ENCODE assay signal across 8 cellular contexts in the genomic region with DNA sequence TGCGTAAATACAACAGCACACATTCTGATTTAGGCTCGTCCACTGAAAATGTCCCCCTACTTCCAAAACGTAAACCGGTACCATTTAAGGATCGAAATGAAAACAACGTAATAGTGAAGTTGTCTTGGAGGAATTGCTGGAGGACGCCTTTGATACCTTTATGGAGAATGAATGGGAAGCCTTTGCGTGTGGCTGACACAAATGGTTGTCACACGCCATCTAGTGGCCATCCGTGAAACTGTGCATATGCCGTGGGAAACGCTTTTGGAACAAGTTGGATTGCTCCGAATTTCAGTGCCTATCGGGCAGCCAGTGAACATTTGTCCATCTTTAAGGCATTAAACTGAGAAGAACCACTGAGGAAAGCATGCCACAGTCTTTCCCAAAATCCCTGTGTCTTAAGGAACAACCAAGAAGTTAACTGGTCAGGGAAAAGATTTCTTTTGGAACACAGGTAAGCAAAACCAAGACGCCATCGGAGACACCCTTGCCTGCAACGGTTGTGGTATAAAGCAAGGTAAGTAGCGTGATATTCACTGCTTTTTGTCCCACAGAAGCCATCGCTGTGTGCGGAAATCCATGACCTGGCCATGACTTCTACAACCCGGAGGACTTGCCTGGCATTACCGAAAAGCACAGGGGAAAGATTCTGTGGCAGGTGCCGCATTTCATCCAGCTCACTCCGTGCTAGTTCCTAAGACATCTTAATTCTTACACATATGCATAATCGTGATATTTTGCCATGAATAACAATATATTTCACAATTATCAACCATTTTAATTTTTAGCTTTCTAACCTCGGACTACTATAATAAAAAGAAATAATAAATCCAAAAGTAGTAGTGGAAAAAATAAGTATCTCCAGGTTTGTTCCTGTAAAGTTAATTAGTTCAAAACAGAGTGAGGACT.
DNase-seq lines count a peak whose midpoint lies in the region; ATAC-seq, FAIRE-seq and TF ChIP-seq lines count a peak whose summit lies in the region.

No MANE protein-coding gene starts in this region.

- H3K4ac ChIP-seq in H1 (replicated peaks; ENCODE audit: insufficient read length, low read depth, low read length): no peak overlapping the region

- H2BK5ac ChIP-seq in H1 (ENCODE audit: low read depth, low read length): no peak overlapping the region

- H4K20me1 ChIP-seq in H1 (replicated peaks in 1 of 2; ENCODE audit: control insufficient read depth in 1 of 2, insufficient read depth in 2 of 2, low read length in 2 of 2): peaks cover 0 to 2% of the 10 kb centered on the region in 2 experiments

- WGBS in H1 (ENCODE audit: extremely low coverage in 1 of 2, insufficient coverage in 1 of 2, insufficient read length in 1 of 2, insufficient replicate concordance in 2 of 2, low coverage in 1 of 2, low lambda C conversion rate in 2 of 2, missing lambda C conversion rate in 1 of 2), 2 experiments: 44 to 100% methylated on average over 1 to 26 of the region's 26 CpGs

- peak; percentile 42 to 70 (median 52) for DNase-seq in CD4-positive, alpha-beta T cell
- DNase-seq in NCI-H526 treated with DMSO at 0.1 percent for 48 hours (lab: John Stamatoyannopoulos, UW) (peak; percentile 30), H1 (ENCODE audit: low read depth in 1 of 2, low spot score in 2 of 2) (peak; percentile 60 to 89), lung microvascular endothelial cell (ENCODE audit: low read depth in 2 of 2) (peak; percentile 76 to 86)
- DNase-seq in activated CD4-positive, alpha-beta memory T cell treated with anti-CD3 and anti-CD28 coated beads, Interleukin-2, amount 10 ng/mL, durations not matched to agents 7 days and 5 days: peak; percentile 66
- peak; percentile 51 for DNase-seq in stimulated activated CD8-positive, alpha-beta memory T cell treated with anti-CD3 and anti-CD28 coated beads, Interleukin-15, amount 100 ng/mL, for 1 hour (ENCODE audit: low read depth)

- no peaks in the 10 kb centered on the region for H3K9me3 Mint-ChIP-seq in CD4-positive, alpha-beta T cell
- H3K9me3 Mint-ChIP-seq in activated CD4-positive, alpha-beta memory T cell treated with anti-CD3 and anti-CD28 coated beads, Interleukin-2, amount 10 ng/mL, durations not matched to agents 7 days and 5 days: no peaks in the 10 kb centered on the region

- ATAC-seq in CD4-positive, alpha-beta T cell (ENCODE audit: poor library complexity): no peak
- ATAC-seq in HG02885 (IDR thresholded peaks at IDR 0.05; ENCODE audit: poor library complexity, unreplicated experiment) (peak; percentile 53), GM21447 (IDR thresholded peaks at IDR 0.05; ENCODE audit: unreplicated experiment) (no peak)

- H4K5ac ChIP-seq in H1 (ENCODE audit: insufficient read length, low read depth, low read length): no peak overlapping the region

- no peak overlapping the region for H3K18ac ChIP-seq in H1 (ENCODE audit: extremely low read depth, low read length)

- intact Hi-C loops in CD4-positive, alpha-beta T cell (cut with DNase I, micrococcal nuclease): loop anchor here (1.0 to 5.0 kb wide), 4 partner anchors 704 to 1025 kb away; no protein-coding TSS in a partner anchor

- no peaks in the 10 kb centered on the region for H3K79me1 ChIP-seq in H1 (ENCODE audit: low read depth, low read length)

- no peaks in the 10 kb centered on the region for H3K79me2 ChIP-seq in H1 (ENCODE audit: control insufficient read depth in 1 of 2, insufficient read depth in 2 of 2, low read length in 2 of 2)

- H3K23ac ChIP-seq in H1 (ENCODE audit: insufficient read length): no peak overlapping the region

- H2BK12ac ChIP-seq in H1 (ENCODE audit: low read depth, low read length): no peak overlapping the region

- H2AK5ac ChIP-seq in H1 (ENCODE audit: low read depth, low read length): no peak overlapping the region

- TF ChIP-seq CTCF in CD4-positive, alpha-beta T cell (IDR thresholded peaks at IDR 0.05): peak; percentile 99
- peak; percentile 81 to 98 (median 87) for TF ChIP-seq CTCF in H1 (IDR thresholded peaks at IDR 0.05; ENCODE audit: control extremely low read depth in 1 of 3, insufficient read depth in 1 of 3, low read depth in 1 of 3, low read length in 3 of 3)

- no peaks in the 10 kb centered on the region for H3K36me3 ChIP-seq in H1 (ENCODE audit: control insufficient read depth in 2 of 4, insufficient read depth in 4 of 4, low read length in 3 of 4)

- no peak overlapping the region for H4K8ac ChIP-seq in H1 (ENCODE audit: extremely low read depth, insufficient read depth, low read length)

- H3K4me2 ChIP-seq in H1 (ENCODE audit: insufficient read depth in 1 of 2, low read depth in 2 of 2, low read length in 2 of 2): peak overlapping the region in 1 of 2 experiments; percentile 26; a peak in 2 of 4 replicates

- H2AFZ ChIP-seq in H1 (ENCODE audit: low read length): peak overlapping the region; percentile 93

- H3K9me3 ChIP-seq in CD4-positive, alpha-beta T cell (ENCODE audit: control insufficient read depth, low read length): no peaks in the 10 kb centered on the region
- no peaks in the 10 kb centered on the region for H3K9me3 ChIP-seq in H1 (ENCODE audit: insufficient read depth in 2 of 2, low read depth in 1 of 2, low read length in 1 of 2)

- FAIRE-seq in H1 (lab: Jason Lieb, UNC): peak; percentile 97

- no peaks in the 10 kb centered on the region for H3K36me3 Mint-ChIP-seq in CD4-positive, alpha-beta T cell (ENCODE audit: low read depth)
- H3K36me3 Mint-ChIP-seq in activated CD4-positive, alpha-beta memory T cell treated with anti-CD3 and anti-CD28 coated beads, Interleukin-2, amount 10 ng/mL, durations not matched to agents 7 days and 5 days (ENCODE audit: low read depth): no peaks in the 10 kb centered on the region

- no peak overlapping the region for H2BK120ac ChIP-seq in H1 (replicated peaks; ENCODE audit: low read depth, low read length)

- CTCF ChIA-PET in CD4-positive, alpha-beta T cell (lab: Charles Lee): interaction anchor here (0.8 to 2.5 kb wide), 4 partner anchors 703 to 1025 kb away, joined by 3 to 18 read pairs (median 4); no protein-coding TSS in a partner anchor
- CTCF ChIA-PET in activated CD4-positive, alpha-beta memory T cell treated with anti-CD3 and anti-CD28 coated beads, Interleukin-2, amount 10 ng/mL, durations not matched to agents 7 days and 5 days (lab: Charles Lee): interaction anchor here (0.9 to 4.7 kb wide), 8 partner anchors 11 to 1025 kb away, joined by 3 to 30 read pairs (median 3); no protein-coding TSS in a partner anchor
- CTCF ChIA-PET in H1 (lab: Charles Lee; ENCODE audit: partially characterized antibody): interaction anchor here (0.5 to 5.6 kb wide), 38 partner anchors 9 to 745 kb away, joined by 3 to 38 read pairs (median 4); no protein-coding TSS in a partner anchor

- H3K4me3 ChIP-seq in H1 (ENCODE audit: extremely low read depth in 1 of 4, insufficient read depth in 2 of 4, low read depth in 3 of 4, low read length in 4 of 4): no peak overlapping the region

- POLR2A ChIA-PET in CD4-positive, alpha-beta T cell (lab: Charles Lee): no interaction called here
- POLR2A ChIA-PET in activated CD4-positive, alpha-beta memory T cell treated with anti-CD3 and anti-CD28 coated beads, Interleukin-2, amount 10 ng/mL, durations not matched to agents 7 days and 5 days (lab: Charles Lee): no interaction called here
- POLR2A ChIA-PET in H1 (lab: Charles Lee; ENCODE audit: partially characterized antibody): interaction anchor here (0.7 kb wide), 1 partner anchor 37 kb away, joined by 3 read pairs; no protein-coding TSS in a partner anchor

- TF ChIP-seq EP300 in H1 (IDR thresholded peaks at IDR 0.05; ENCODE audit: borderline replicate concordance in 1 of 2, low read depth in 2 of 2, low read length in 2 of 2): no peak

- H2BK20ac ChIP-seq in H1 (ENCODE audit: low read length): no peak overlapping the region

- H3K56ac ChIP-seq in H1 (replicated peaks; ENCODE audit: insufficient read length, low read depth, low read length): no peak overlapping the region

- H4K91ac ChIP-seq in H1 (replicated peaks; ENCODE audit: insufficient read length, low read length): no peak overlapping the region

- no peak overlapping the region for H3K27ac Mint-ChIP-seq in CD4-positive, alpha-beta T cell
- no peak overlapping the region for H3K27ac Mint-ChIP-seq in activated CD4-positive, alpha-beta memory T cell treated with anti-CD3 and anti-CD28 coated beads, Interleukin-2, amount 10 ng/mL, durations not matched to agents 7 days and 5 days

- H3K14ac ChIP-seq in H1 (ENCODE audit: insufficient read length): no peak overlapping the region

- no peak overlapping the region for H3K27ac ChIP-seq in CD4-positive, alpha-beta T cell (ENCODE audit: low read depth, low read length)
- H3K27ac ChIP-seq in H1 (ENCODE audit: low read depth, low read length): no peak overlapping the region

- peak; percentile 96 for TF ChIP-seq RAD21 in H1 (IDR thresholded peaks at IDR 0.05 in 1 of 2, conservative IDR thresholded peaks at IDR 0.05 in 1 of 2; ENCODE audit: low read depth in 2 of 2, low read length in 2 of 2)

- peaks cover 11% of the 10 kb centered on the region; the same call in 1 of the 2 replicates for H3K23me2 ChIP-seq in H1 (ENCODE audit: low read depth, low read length)

- peaks cover 24% of the 10 kb centered on the region for H3K27me3 ChIP-seq in CD4-positive, alpha-beta T cell (ENCODE audit: control insufficient read depth, insufficient read depth, low read length)
- peaks cover 10 to 36% (median 24%) of the 10 kb centered on the region in 4 experiments; a peak in 6 of 7 replicates for H3K27me3 ChIP-seq in H1 (replicated peaks in 1 of 4; ENCODE audit: control insufficient read depth in 3 of 4, extremely low read depth in 1 of 4, insufficient read depth in 3 of 4, low read length in 3 of 4)

- peaks cover 77% of the 10 kb centered on the region for H3K27me3 Mint-ChIP-seq in CD4-positive, alpha-beta T cell
- peaks cover 40% of the 10 kb centered on the region for H3K27me3 Mint-ChIP-seq in activated CD4-positive, alpha-beta memory T cell treated with anti-CD3 and anti-CD28 coated beads, Interleukin-2, amount 10 ng/mL, durations not matched to agents 7 days and 5 days

- no peak overlapping the region for H2BK15ac ChIP-seq in H1 (ENCODE audit: low read length)

- no peak for TF ChIP-seq POLR2A in H1 (IDR thresholded peaks at IDR 0.05; ENCODE audit: control extremely low read depth in 1 of 2, low read depth in 2 of 2, low read length in 2 of 2)

- no peak overlapping the region for H3K4me3 Mint-ChIP-seq in CD4-positive, alpha-beta T cell
- H3K4me3 Mint-ChIP-seq in activated CD4-positive, alpha-beta memory T cell treated with anti-CD3 and anti-CD28 coated beads, Interleukin-2, amount 10 ng/mL, durations not matched to agents 7 days and 5 days: no peak overlapping the region

- H3K4me1 ChIP-seq in H1 (replicated peaks in 1 of 4; ENCODE audit: control insufficient read depth in 3 of 4, insufficient read depth in 4 of 4, low read length in 3 of 4): peaks cover 0 to 10% (median 7%) of the 10 kb centered on the region in 4 experiments; a peak in 3 of 7 replicates

- no peaks in the 10 kb centered on the region for H3K4me1 Mint-ChIP-seq in CD4-positive, alpha-beta T cell (ENCODE audit: low read depth)
- H3K4me1 Mint-ChIP-seq in activated CD4-positive, alpha-beta memory T cell treated with anti-CD3 and anti-CD28 coated beads, Interleukin-2, amount 10 ng/mL, durations not matched to agents 7 days and 5 days: no peaks in the 10 kb centered on the region

- H3K9ac ChIP-seq in H1 (replicated peaks in 1 of 4; ENCODE audit: extremely low read depth in 1 of 4, low read depth in 3 of 4, low read length in 3 of 4): no peak overlapping the region

TF ChIP-seq in H1, 55 proteins besides CTCF, POLR2A, EP300 and RAD21 (continues in another document):
- no peak for TF ChIP-seq CHD2 (IDR thresholded peaks at IDR 0.05; ENCODE audit: low read length)

Comparison
In these comparisons a context has a peak if more than half of its experiments do, and no peak if none do; other contexts are left out.
1. DNase-seq: peak in every context shown above with its lines; median percentile 81 in lung microvascular endothelial cell; 74 in H1; 66 in activated CD4-positive, alpha-beta memory T cell treated with anti-CD3 and anti-CD28 coated beads, Interleukin-2, amount 10 ng/mL, durations not matched to agents 7 days and 5 days; 52 in CD4-positive, alpha-beta T cell; 51 in stimulated activated CD8-positive, alpha-beta memory T cell treated with anti-CD3 and anti-CD28 coated beads, Interleukin-15, amount 100 ng/mL, for 1 hour; 30 in NCI-H526 treated with DMSO at 0.1 percent for 48 hours.